In the genomic region with DNA sequence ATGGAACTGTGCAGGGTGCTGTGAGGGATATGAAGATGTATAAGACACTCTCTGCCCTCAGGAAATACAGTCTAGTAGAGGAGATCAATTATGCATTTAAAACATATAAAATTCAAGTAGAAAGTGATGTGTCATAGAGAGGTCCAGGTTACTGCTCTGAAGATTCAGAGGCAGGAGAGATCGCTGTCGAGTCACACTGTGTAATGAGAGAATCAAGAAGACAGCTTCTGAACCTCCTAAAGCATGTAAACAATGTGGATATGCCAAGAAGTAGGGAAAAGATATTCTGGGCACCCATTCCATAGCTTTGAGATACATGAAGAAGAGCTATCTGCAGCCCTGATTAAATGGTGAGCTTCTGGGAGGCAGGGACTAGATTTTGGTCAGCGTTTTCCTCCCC, we compare ENCODE assay signal across 27 cellular contexts. TPM values are rescaled to one million over a fixed set of nuclear protein-coding genes. Genes with fewer than 3 reads are reported as not detected.
DNase-seq lines count a peak whose midpoint lies in the region; ATAC-seq and TF ChIP-seq lines count a peak whose summit lies in the region.
"Had no signal": no experiment of that assay in that cellular context is flagged by ENCODE, and none has a peak within 500 bp of the region (broad histone marks: within the 10 kb centered on the region; RNA-seq: fewer than 3 reads in every experiment).

No MANE protein-coding gene starts in this region.

- WGBS in heart right ventricle, 2 donors: 88% methylated on average over 3 of the region's 3 CpGs

- H3K27me3 ChIP-seq in heart right ventricle: no peaks in the 10 kb centered on the region
- H3K27me3 ChIP-seq: BLaER1 had no signal

- peak; percentile 40 for DNase-seq in AG10803 (ENCODE audit: low read depth)
- peak; percentile 35 for DNase-seq in HFFc6
- DNase-seq in choroid plexus epithelial cell (ENCODE audit: low read depth): peak; percentile 14
- DNase-seq in iris pigment epithelial cell (ENCODE audit: low read depth): peak; percentile 20
- DNase-seq in heart right ventricle: no peak
- DNase-seq in DMS 273 (lab: John Stamatoyannopoulos, UW; ENCODE audit: unreplicated experiment): no peak
- no peak for DNase-seq in activated CD4-positive, alpha-beta T cell treated with anti-CD3 and anti-CD28 coated beads, Interleukin-2, amount 10 ng/mL, durations not matched to agents 24 days and 14 days
- DNase-seq: CD4-positive, alpha-beta memory T cell; COR-L47; DMS79 treated with DMSO at 0.1 percent for 48 hours; H7; MM.1S; NCI-H1417; NCI-H1694 treated with DMSO at 0.1 percent for 48 hours; NCI-H2081; NCI-H2171; NCI-H226; NCI-H510A; SHP77; T-cell had no signal

- no peak overlapping the region for H3K4me3 Mint-ChIP-seq in HFFc6
- H3K4me3 Mint-ChIP-seq in activated CD4-positive, alpha-beta T cell treated with anti-CD3 and anti-CD28 coated beads, Interleukin-2, amount 10 ng/mL, durations not matched to agents 24 days and 14 days: no peak overlapping the region
- H3K4me3 Mint-ChIP-seq: CD4-positive, alpha-beta memory T cell; T-cell had no signal

- ATAC-seq in heart right ventricle: no peak
- ATAC-seq in HG02981 (IDR thresholded peaks at IDR 0.05; ENCODE audit: unreplicated experiment): no peak
- ATAC-seq: Panc1, T-cell had no signal

- intact Hi-C loops in heart right ventricle (cut with DNase I): no loop called here
- intact Hi-C loops in activated CD4-positive, alpha-beta T cell treated with anti-CD3 and anti-CD28 coated beads, Interleukin-2, amount 10 ng/mL, durations not matched to agents 24 days and 14 days (cut with micrococcal nuclease): no loop called here

- H3K36me3 Mint-ChIP-seq in HFFc6 (ENCODE audit: low read depth): no peaks in the 10 kb centered on the region
- H3K36me3 Mint-ChIP-seq in activated CD4-positive, alpha-beta T cell treated with anti-CD3 and anti-CD28 coated beads, Interleukin-2, amount 10 ng/mL, durations not matched to agents 24 days and 14 days (ENCODE audit: low read depth): peaks cover 4% of the 10 kb centered on the region

- no peaks in the 10 kb centered on the region; the same call in 1 of the 2 replicates for H3K27me3 Mint-ChIP-seq in HFFc6 (ENCODE audit: insufficient read depth)
- H3K27me3 Mint-ChIP-seq in activated CD4-positive, alpha-beta T cell treated with anti-CD3 and anti-CD28 coated beads, Interleukin-2, amount 10 ng/mL, durations not matched to agents 24 days and 14 days: peaks cover 6% of the 10 kb centered on the region
- H3K27me3 Mint-ChIP-seq: CD4-positive, alpha-beta memory T cell; T-cell had no signal

- H3K27ac ChIP-seq in heart right ventricle: no peak overlapping the region
- H3K27ac ChIP-seq: BLaER1, KMS-11, RWPE1 had no signal

- H3K9me3 ChIP-seq in heart right ventricle: no peaks in the 10 kb centered on the region
- H3K9me3 ChIP-seq: BLaER1 had no signal

- H3K36me3 ChIP-seq in heart right ventricle: peaks cover 0 to 11% (median 0%) of the 10 kb centered on the region in 9 donors
- H3K36me3 ChIP-seq: BLaER1 had no signal

- H3K4me3 ChIP-seq in AG10803 (ENCODE audit: low read length) (no peak overlapping the region), choroid plexus epithelial cell (ENCODE audit: low read depth, low read length) (no peak overlapping the region), heart right ventricle (no peak overlapping the region)
- H3K4me3 ChIP-seq: BLaER1 had no signal

- H3K27ac Mint-ChIP-seq in HFFc6: no peak overlapping the region
- no peak overlapping the region for H3K27ac Mint-ChIP-seq in activated CD4-positive, alpha-beta T cell treated with anti-CD3 and anti-CD28 coated beads, Interleukin-2, amount 10 ng/mL, durations not matched to agents 24 days and 14 days
- H3K27ac Mint-ChIP-seq: CD4-positive, alpha-beta memory T cell; IgD-negative memory B cell; T-cell had no signal

- H3K4me1 Mint-ChIP-seq in HFFc6 (ENCODE audit: low read depth): peaks cover 16% of the 10 kb centered on the region
- peaks cover 14% of the 10 kb centered on the region for H3K4me1 Mint-ChIP-seq in activated CD4-positive, alpha-beta T cell treated with anti-CD3 and anti-CD28 coated beads, Interleukin-2, amount 10 ng/mL, durations not matched to agents 24 days and 14 days

- peaks cover 4 to 23% (median 17%) of the 10 kb centered on the region in 9 donors for H3K4me1 ChIP-seq in heart right ventricle

- no peak for TF ChIP-seq CTCF in AG10803 (conservative IDR thresholded peaks at IDR 0.05; ENCODE audit: low read length)
- TF ChIP-seq CTCF in HFFc6 (IDR thresholded peaks at IDR 0.05): no peak
- no peak for TF ChIP-seq CTCF in choroid plexus epithelial cell (conservative IDR thresholded peaks at IDR 0.05; ENCODE audit: low read depth, low read length)
- TF ChIP-seq CTCF in heart right ventricle (IDR thresholded peaks at IDR 0.05): no peak

- no peaks in the 10 kb centered on the region for H3K9me3 Mint-ChIP-seq in HFFc6
- H3K9me3 Mint-ChIP-seq in activated CD4-positive, alpha-beta T cell treated with anti-CD3 and anti-CD28 coated beads, Interleukin-2, amount 10 ng/mL, durations not matched to agents 24 days and 14 days: no peaks in the 10 kb centered on the region
- H3K9me3 Mint-ChIP-seq: IgD-negative memory B cell, T-cell had no signal

RNA-seq across cellular contexts. Expression of a gene that starts 16.7 kb away (rescaled TPM):
- total RNA-seq in HFFc6 (2021; fragmentation: NEBNext Ultra II Directional; extraction: Animal tissue kit (Norgen Biotek cat#: 25700)): 10 to 100 TPM; 17.0 to 28.7 (median 22.6) TPM
- total RNA-seq in heart right ventricle: 10 to 100 TPM; 11.9 to 21.2 (median 15.6) TPM
- 10 to 100 TPM in 1 of 2 donors, 1 to 10 TPM in 1; 7.8 to 15.5 TPM for polyA plus RNA-seq in heart right ventricle
- 7.1 and 8.1 TPM in 2 replicates for total RNA-seq in activated CD4-positive, alpha-beta T cell treated with anti-CD3 and anti-CD28 coated beads, Interleukin-2, amount 10 ng/mL, durations not matched to agents 24 days and 14 days

RNA-seq across cellular contexts. Expression of a gene that starts 30.9 kb away (rescaled TPM):
- 10 to 100 TPM; 24.7 to 34.6 (median 26.4) TPM for total RNA-seq in HFFc6 (2021; fragmentation: NEBNext Ultra II Directional; extraction: Animal tissue kit (Norgen Biotek cat#: 25700))
- 10 to 100 TPM in 6 of 10 donors, 1 to 10 TPM in 4; 7.9 to 21.0 (median 12.3) TPM for total RNA-seq in heart right ventricle
- 10 to 100 TPM; 14.2 to 39.4 TPM for polyA plus RNA-seq in heart right ventricle
- 114 and 124 TPM in 2 replicates for total RNA-seq in activated CD4-positive, alpha-beta T cell treated with anti-CD3 and anti-CD28 coated beads, Interleukin-2, amount 10 ng/mL, durations not matched to agents 24 days and 14 days

RNA-seq across cellular contexts. Expression of a gene that starts 33.3 kb away (rescaled TPM):
- total RNA-seq in HFFc6 (2021; fragmentation: NEBNext Ultra II Directional; extraction: Animal tissue kit (Norgen Biotek cat#: 25700)): 10 to 100 TPM; 69.1 to 80.7 (median 70.9) TPM
- total RNA-seq in heart right ventricle: 10 to 100 TPM; 30.4 to 80.1 (median 39.6) TPM
- 100 to 1,000 TPM in 1 of 2 donors, 10 to 100 TPM in 1; 66.6 to 214 TPM for polyA plus RNA-seq in heart right ventricle
- total RNA-seq in activated CD4-positive, alpha-beta T cell treated with anti-CD3 and anti-CD28 coated beads, Interleukin-2, amount 10 ng/mL, durations not matched to agents 24 days and 14 days: 36.0 and 36.4 TPM in 2 replicates

RNA-seq across cellular contexts. Expression of a gene that starts 53.4 kb away (rescaled TPM):
- total RNA-seq in HFFc6 (2021; fragmentation: NEBNext Ultra II Directional; extraction: Animal tissue kit (Norgen Biotek cat#: 25700)): 10 to 100 TPM in 4 of 6 experiments, 1 to 10 TPM in 2; 8.9 to 12.8 (median 10.5) TPM
- 1 to 10 TPM in 6 of 10 donors, under 1 TPM in 4; 0.31 to 2.2 (median 1.0) TPM for total RNA-seq in heart right ventricle
- 10 to 100 TPM in 1 of 2 donors, 1 to 10 TPM in 1; 2.6 to 12.3 TPM for polyA plus RNA-seq in heart right ventricle
- 0.63 and 0.66 TPM in 2 replicates for total RNA-seq in activated CD4-positive, alpha-beta T cell treated with anti-CD3 and anti-CD28 coated beads, Interleukin-2, amount 10 ng/mL, durations not matched to agents 24 days and 14 days
- total RNA-seq: SK-MEL-5 had no signal

RNA-seq across cellular contexts. Expression of a gene that starts 53.7 kb away (rescaled TPM):
- total RNA-seq in HFFc6 (2021; fragmentation: NEBNext Ultra II Directional; extraction: Animal tissue kit (Norgen Biotek cat#: 25700)): 10 to 100 TPM; 26.2 to 35.5 (median 32.1) TPM
- 10 to 100 TPM; 34.2 to 60.9 (median 44.0) TPM for total RNA-seq in heart right ventricle
- polyA plus RNA-seq in heart right ventricle: 10 to 100 TPM; 48.0 to 65.0 TPM
- total RNA-seq in activated CD4-positive, alpha-beta T cell treated with anti-CD3 and anti-CD28 coated beads, Interleukin-2, amount 10 ng/mL, durations not matched to agents 24 days and 14 days: 244 and 248 TPM in 2 replicates

Comparison
In these comparisons a context has a peak if more than half of its experiments do, and no peak if none do; other contexts are left out.
1. DNase-seq: peak in AG10803 (single experiment), HFFc6 (single experiment), choroid plexus epithelial cell (single experiment) and iris pigment epithelial cell (single experiment); none in heart right ventricle (0 of 2), DMS 273 (single experiment) and activated CD4-positive, alpha-beta T cell treated with anti-CD3 and anti-CD28 coated beads, Interleukin-2, amount 10 ng/mL, durations not matched to agents 24 days and 14 days (single experiment).